Comparison of ENCODE assay signal across 6 cellular contexts in genomic region chr3:52232279-52233107, GRCh38. TPM values are rescaled to one million over a fixed set of nuclear protein-coding genes. Genes with fewer than 3 reads are reported as not detected.
DNase-seq lines count a peak whose midpoint lies in the region; ATAC-seq and TF ChIP-seq lines count a peak whose summit lies in the region.

No MANE protein-coding gene starts in this region.

- intact Hi-C loops in dorsolateral prefrontal cortex (cut with DNase I): loop anchor here in 1 of 2 donors (5.0 kb wide), 1 partner anchor 105 kb away; no protein-coding TSS in a partner anchor

- H3K27me3 ChIP-seq in dorsolateral prefrontal cortex: no peaks in the 10 kb centered on the region

- H3K27ac ChIP-seq in dorsolateral prefrontal cortex: peak overlapping the region in 45 of 59 donors; percentile 6 to 79 (median 55)

- peak in 29 of 56 donors; percentile 11 to 37 (median 23) for TF ChIP-seq CTCF in dorsolateral prefrontal cortex (IDR thresholded peaks at IDR 0.05 in 54 of 56, conservative IDR thresholded peaks at IDR 0.05 in 2 of 56; ENCODE audit: low read depth in 1 of 56, partially characterized antibody in 56 of 56)

- TF ChIP-seq POLR2A in GM18505 (IDR thresholded peaks at IDR 0.05; ENCODE audit: borderline replicate concordance, extremely low read depth, insufficient read depth, insufficient read length): no peak

- DNase-seq in stimulated activated CD4-positive, alpha-beta T cell treated with anti-CD3 and anti-CD28 coated beads, Interleukin-4, amount 100 ng/mL, for 1 hour: peak; percentile 42
- DNase-seq in stimulated activated CD4-positive, alpha-beta T cell treated with anti-CD3 and anti-CD28 coated beads, Interleukin-2, amount 100 ng/mL, for 24 hours: no peak
- DNase-seq in dorsolateral prefrontal cortex: peak in 1 of 10 donors; percentile 42
- no peak for DNase-seq in NOMO-1 treated with DMSO at 0.1 percent for 48 hours (lab: John Stamatoyannopoulos, UW; ENCODE audit: unreplicated experiment)

- peak overlapping the region in 28 of 59 donors; percentile 3 to 44 (median 26) for H3K4me3 ChIP-seq in dorsolateral prefrontal cortex

- no peak for ATAC-seq in GM18505 (IDR thresholded peaks at IDR 0.05; ENCODE audit: unreplicated experiment)
- ATAC-seq in HG03354 (IDR thresholded peaks at IDR 0.05; ENCODE audit: poor library complexity, severe bottlenecking, unreplicated experiment): no peak

RNA-seq across cellular contexts. Expression of gene TWF2, which starts 6.5 kb away (rescaled TPM):
- 10 to 100 TPM; 20.8 to 63.7 (median 47.3) TPM for total RNA-seq in dorsolateral prefrontal cortex

RNA-seq across cellular contexts. Expression of gene TLR9, which starts 7.0 kb away (rescaled TPM):
- total RNA-seq in dorsolateral prefrontal cortex: 1 to 10 TPM in 31 of 120 experiments, under 1 TPM in 74, not detected in 15; 0.25 to 5.2 (median 0.78) TPM

RNA-seq across cellular contexts. Expression of gene PPM1M, which starts 13.1 kb away (rescaled TPM):
- 10 to 100 TPM in 119 of 120 experiments, 1 to 10 TPM in 1; 9.8 to 25.1 (median 17.6) TPM for total RNA-seq in dorsolateral prefrontal cortex

RNA-seq across cellular contexts. Expression of gene ALAS1, which starts 34.5 kb away (rescaled TPM):
- 10 to 100 TPM; 34.8 to 81.1 (median 55.4) TPM for total RNA-seq in dorsolateral prefrontal cortex

RNA-seq across cellular contexts. Expression of gene WDR82, which starts 46.0 kb away (rescaled TPM):
- 100 to 1,000 TPM in 28 of 120 experiments, 10 to 100 TPM in 92; 61.0 to 123 (median 91.2) TPM for total RNA-seq in dorsolateral prefrontal cortex
